Comparison of ENCODE assay signal across 8 cellular contexts in genomic region chr16:29995911-29996772, GRCh38. TPM values are rescaled to one million over a fixed set of nuclear protein-coding genes. Genes with fewer than 3 reads are reported as not detected.
A peak's percentile ranks its signal among the peaks of the same experiment; 100 is the strongest.
DNase-seq lines count a peak whose midpoint lies in the region; ATAC-seq, FAIRE-seq and TF ChIP-seq lines count a peak whose summit lies in the region.

A gene with protein sequence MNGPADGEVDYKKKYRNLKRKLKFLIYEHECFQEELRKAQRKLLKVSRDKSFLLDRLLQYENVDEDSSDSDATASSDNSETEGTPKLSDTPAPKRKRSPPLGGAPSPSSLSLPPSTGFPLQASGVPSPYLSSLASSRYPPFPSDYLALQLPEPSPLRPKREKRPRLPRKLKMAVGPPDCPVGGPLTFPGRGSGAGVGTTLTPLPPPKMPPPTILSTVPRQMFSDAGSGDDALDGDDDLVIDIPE (plus strand): TSS chr16:29996241. CDS start chr16:29996311, 70 bp downstream.

- no peak for FAIRE-seq in pancreas (lab: Jason Lieb, UNC)

- peak in 1 of 2 donors; percentile 92 for TF ChIP-seq EP300 in tibial nerve (IDR thresholded peaks at IDR 0.05)

- TF ChIP-seq CTCF in GM12864 (IDR thresholded peaks at IDR 0.05; ENCODE audit: low read depth, low read length, missing control alignments) (no peak), pancreas (IDR thresholded peaks at IDR 0.05) (no peak), tibial nerve (IDR thresholded peaks at IDR 0.05) (peak in 1 of 5 experiments; percentile 46)

- no peaks in the 10 kb centered on the region for H3K9me3 ChIP-seq in pancreas
- H3K9me3 ChIP-seq in tibial nerve = no peaks in the 10 kb centered on the region

- peaks cover 4 to 9% (median 8%) of the 10 kb centered on the region in 3 donors for H3K4me1 ChIP-seq in pancreas
- peaks cover 0 to 30% (median 13%) of the 10 kb centered on the region in 4 donors for H3K4me1 ChIP-seq in tibial nerve

- H3K27ac ChIP-seq in pancreas (peak within 1 kb of the TSS; percentile 85 to 97 (median 96)), tibial nerve (peak within 1 kb of the TSS; percentile 94 to 100 (median 96))

- intact Hi-C loops in Right ventricle myocardium inferior (cut with DNase I) (loop anchor here (1.0 to 5.0 kb wide), 3 partner anchors 19 to 1054 kb away; partner anchors contain the start of gene TMEM219), pancreas (cut with DNase I) (no loop called here)

- H3K4me3 ChIP-seq in GM12864 (ENCODE audit: low read depth, low read length) (peak within 1 kb of the TSS; percentile 80), pancreas (peak within 1 kb of the TSS; percentile 66 to 93 (median 82)), tibial nerve (peak within 1 kb of the TSS; percentile 78 to 97 (median 82))

- no peaks in the 10 kb centered on the region for H3K27me3 ChIP-seq in pancreas
- H3K27me3 ChIP-seq in tibial nerve = no peaks in the 10 kb centered on the region

- TF ChIP-seq POLR2A in tibial nerve (IDR thresholded peaks at IDR 0.05) = peak; percentile 22 to 61

- no peaks in the 10 kb centered on the region for H3K36me3 ChIP-seq in pancreas
- peaks cover 6 to 64% (median 6%) of the 10 kb centered on the region in 3 donors for H3K36me3 ChIP-seq in tibial nerve

- ATAC-seq in HG02642 (IDR thresholded peaks at IDR 0.05; ENCODE audit: poor library complexity, unreplicated experiment) (peak; percentile 92), Right ventricle myocardium inferior (peak; percentile 99), pancreas (peak; percentile 97 to 99 (median 98))

- 0 to 1% methylated on average over 59 to 66 of the region's 66 CpGs for WGBS in pancreas, 2 donors
- 0% methylated on average over 57 to 66 of the region's 66 CpGs for WGBS in tibial nerve, 2 donors

- DNase-seq in GM12864 (ENCODE audit: low read depth) (peak; percentile 91), NCI-H1105 treated with DMSO at 0.1 percent for 48 hours (lab: John Stamatoyannopoulos, UW) (peak; percentile 94), SW 1271 (lab: John Stamatoyannopoulos, UW) (peak; percentile 95 to 96), Right ventricle myocardium inferior (ENCODE audit: missing footprints) (peak; percentile 99), pancreas (peak; percentile 98 to 100 (median 99)), tibial nerve (ENCODE audit: low spot score in 2 of 2) (peak; percentile 94 to 96)
- DNase-seq in activated naive CD8-positive, alpha-beta T cell treated with anti-CD3 and anti-CD28 coated beads, Interleukin-2, amount 50 U/mL, for 16 hours (ENCODE audit: low read depth, low spot score) = peak; percentile 98

RNA-seq across cellular contexts. Expression of the gene that starts here (rescaled TPM):
- total RNA-seq in Right ventricle myocardium inferior = 32.4 TPM
- 10 to 100 TPM; 24.0 to 46.8 (median 30.1) TPM for total RNA-seq in pancreas
- polyA plus RNA-seq in pancreas = 100 to 1,000 TPM in 1 of 2 donors, 10 to 100 TPM in 1; 51.0 to 113 TPM
- 10 to 100 TPM; 36.6 to 60.4 (median 51.6) TPM for total RNA-seq in tibial nerve

Comparison
In these comparisons a context has a peak if more than half of its experiments do, and no peak if none do; other contexts are left out.
1. Peak in every context shown above with its lines: DNase-seq, ATAC-seq, H3K4me3 ChIP-seq and H3K27ac ChIP-seq.